Comparison of ENCODE assay signal across 7 cellular contexts in genomic region chr7:130491841-130492518, GRCh38. TPM values are rescaled to one million over a fixed set of nuclear protein-coding genes. Genes with fewer than 3 reads are reported as not detected.
DNase-seq lines count a peak whose midpoint lies in the region; ATAC-seq and TF ChIP-seq lines count a peak whose summit lies in the region.

Gene MEST, plus strand, starts transcription at chr7:130492085. Its CDS starts 229 bp downstream, at chr7:130492314.

- peaks cover 17% of the 10 kb centered on the region for H3K4me1 ChIP-seq in Panc1 (ENCODE audit: control insufficient read depth, insufficient read depth, low read length)
- H3K4me1 ChIP-seq in aorta (ENCODE audit: control insufficient read depth in 1 of 2, insufficient read depth in 2 of 2, low read length in 2 of 2): no peaks in the 10 kb centered on the region

- H3K9me3 Mint-ChIP-seq in effector memory CD8-positive, alpha-beta T cell: no peaks in the 10 kb centered on the region

- H3K27ac ChIP-seq in Panc1 (ENCODE audit: low read length): peak within 1 kb of the TSS; percentile 75
- H3K27ac ChIP-seq in aorta (ENCODE audit: low read depth in 1 of 2, low read length in 2 of 2): no peak within 1 kb of the TSS

- 53 to 60% methylated on average over 59 to 70 of the region's 70 CpGs for WGBS in aorta, 2 donors

- DNase-seq in GM13977 (ENCODE audit: low spot score) (peak; percentile 28), Panc1 (ENCODE audit: low read depth, low spot score) (no peak), mucosa of gallbladder (ENCODE audit: low spot score) (no peak), aorta (peak in 1 of 2 donors; percentile 76), NOMO-1 treated with DMSO at 0.1 percent for 48 hours (lab: John Stamatoyannopoulos, UW; ENCODE audit: unreplicated experiment) (no peak), GOT3 (lab: John Stamatoyannopoulos, UW) (no peak)
- DNase-seq in effector memory CD8-positive, alpha-beta T cell: no peak

- H3K27me3 Mint-ChIP-seq in effector memory CD8-positive, alpha-beta T cell: peaks cover 39 to 71% of the 10 kb centered on the region in 2 donors

- H3K36me3 Mint-ChIP-seq in effector memory CD8-positive, alpha-beta T cell (ENCODE audit: insufficient read depth): peaks cover 6% of the 10 kb centered on the region

- ATAC-seq in Panc1: peak; percentile 35
- peak; percentile 47 for ATAC-seq in effector memory CD8-positive, alpha-beta T cell (replicated peaks)
- peak; percentile 53 for ATAC-seq in aorta (ENCODE audit: low FRiP score)

- peak within 1 kb of the TSS; percentile 64 to 71 for H3K4me3 Mint-ChIP-seq in effector memory CD8-positive, alpha-beta T cell

- intact Hi-C loops in Panc1 (cut with micrococcal nuclease; ENCODE audit: unreplicated experiment) (loop anchor here (10.0 kb wide), 1 partner anchor 417 kb away; the partner anchor contains the start of gene KLHDC10), aorta (cut with DNase I) (loop anchor here (5.0 kb wide), 2 partner anchors 215 to 220 kb away; no protein-coding TSS in a partner anchor)

- POLR2A ChIA-PET in Panc1 (lab: Charles Lee): no interaction called here

- H3K4me3 ChIP-seq in Panc1 (ENCODE audit: low read depth in 2 of 2, low read length in 2 of 2) (peak within 1 kb of the TSS; percentile 39 to 55), aorta (ENCODE audit: low read length in 2 of 2) (peak within 1 kb of the TSS; percentile 11 to 19)

- no peaks in the 10 kb centered on the region for H3K27me3 ChIP-seq in Panc1 (ENCODE audit: control insufficient read depth, insufficient read depth, low read length)
- no peaks in the 10 kb centered on the region for H3K27me3 ChIP-seq in aorta (ENCODE audit: control insufficient read depth in 1 of 2, insufficient read depth in 2 of 2, low read length in 1 of 2)

- TF ChIP-seq CTCF in GM13977 (IDR thresholded peaks at IDR 0.05; ENCODE audit: extremely low read depth, insufficient read depth, missing control alignments) (no peak), Panc1 (IDR thresholded peaks at IDR 0.05) (no peak)

- no TSS peak for BruUV-seq in Panc1 (replicated peaks; lab: Mats Ljungman, UMichigan)

- peaks cover 8% of the 10 kb centered on the region in 2 donors for H3K4me1 Mint-ChIP-seq in effector memory CD8-positive, alpha-beta T cell (ENCODE audit: low read depth in 2 of 2)

- in situ Hi-C loops in GM13977 (cut with MboI; ENCODE audit: low pct_unique_long_range_greater_than_20kb, low sequenced_read_pairs, unreplicated experiment) (no loop called here), Panc1 (cut with HindIII; ENCODE audit: low pct_unique_long_range_greater_than_20kb, low sequenced_read_pairs) (no loop called here)

- no peak within 1 kb of the TSS for H3K27ac Mint-ChIP-seq in effector memory CD8-positive, alpha-beta T cell

- H3K36me3 ChIP-seq in Panc1 (ENCODE audit: control insufficient read depth, insufficient read depth, low read length) (no peaks in the 10 kb centered on the region), aorta (ENCODE audit: control insufficient read depth in 1 of 2, insufficient read depth in 2 of 2, low read length in 1 of 2) (no peaks in the 10 kb centered on the region)

- H3K9me3 ChIP-seq in Panc1 (ENCODE audit: control insufficient read depth, insufficient read depth, low read depth, low read length) (0 out of 2 replicates have a peak, but pooled peaks cover 3% of the 10 kb centered on the region), aorta (ENCODE audit: control insufficient read depth, low read length) (no peaks in the 10 kb centered on the region)

- CTCF ChIA-PET in Panc1 (lab: Charles Lee): interaction anchor here (0.8 kb wide), 1 partner anchor 363 kb away, joined by 3 read pairs; no protein-coding TSS in a partner anchor

RNA-seq across cellular contexts. Expression of gene MEST, which starts in this region (rescaled TPM):
- total RNA-seq in Panc1 (2021; ENCODE audit: unreplicated experiment) (44.4 TPM), mucosa of gallbladder (18.6 TPM), aorta (10 to 100 TPM in 1 of 2 donors, 1 to 10 TPM in 1; 9.0 to 23.0 TPM)
- polyA plus RNA-seq in Panc1 (2012; ENCODE audit: insufficient read length): 50.2 TPM
- polyA plus RNA-seq in aorta: 1 to 10 TPM; 2.7 to 4.9 TPM
